In genomic region chr2:25204190-25204838, GRCh38 we compare ENCODE assay signal across 9 cellular contexts. TPM values are rescaled to one million over a fixed set of nuclear protein-coding genes. Genes with fewer than 3 reads are reported as not detected.
DNase-seq lines count a peak whose midpoint lies in the region; ATAC-seq and TF ChIP-seq lines count a peak whose summit lies in the region.
"Had no signal": no experiment of that assay in that cellular context is flagged by ENCODE, and none has a peak within 500 bp of the region (broad histone marks: within the 10 kb centered on the region; RNA-seq: fewer than 3 reads in every experiment).

No MANE protein-coding gene starts in this region.

- H3K4me3 Mint-ChIP-seq in activated T-cell treated with anti-CD3 and anti-CD28 coated beads, Interleukin-2, amount 50 U/mL, for 4 hours: no peak overlapping the region
- peak overlapping the region; percentile 55 for H3K4me3 Mint-ChIP-seq in activated B cell treated with CpG ODN at 0.5 μM for 24 hours

- H3K36me3 Mint-ChIP-seq in activated T-cell treated with anti-CD3 and anti-CD28 coated beads, Interleukin-2, amount 50 U/mL, for 4 hours (ENCODE audit: insufficient read depth): no peaks in the 10 kb centered on the region
- H3K36me3 Mint-ChIP-seq in activated B cell treated with CpG ODN at 0.5 μM for 24 hours (ENCODE audit: low read depth): no peaks in the 10 kb centered on the region

- no peaks in the 10 kb centered on the region for H4K20me1 ChIP-seq in hepatocyte (ENCODE audit: insufficient read depth, poor library complexity, severe bottlenecking)

- no peak overlapping the region for H3K27ac Mint-ChIP-seq in activated B cell treated with CpG ODN at 0.5 μM for 24 hours

- H3K4me2 ChIP-seq in hepatocyte: peak overlapping the region; percentile 56

- H3K36me3 ChIP-seq in hepatocyte (replicated peaks; ENCODE audit: insufficient read depth, low read depth) (no peaks in the 10 kb centered on the region), thymus (ENCODE audit: control insufficient read depth, insufficient read depth) (no peaks in the 10 kb centered on the region)
- H3K36me3 ChIP-seq: adrenal gland had no signal

- WGBS in hepatocyte (ENCODE audit: low lambda C conversion rate, missing lambda C conversion rate): 72% methylated on average over 57 of the region's 59 CpGs
- WGBS in thymus: 68% methylated on average over 59 of the region's 59 CpGs

- no peaks in the 10 kb centered on the region for H3K79me2 ChIP-seq in hepatocyte

- TF ChIP-seq CTCF in activated B cell treated with CpG ODN at 0.5 μM for 24 hours (IDR thresholded peaks at IDR 0.05) (no peak), hepatocyte (IDR thresholded peaks at IDR 0.05; ENCODE audit: poor library complexity) (no peak)

- no peaks in the 10 kb centered on the region for H3K27me3 ChIP-seq in hepatocyte
- H3K27me3 ChIP-seq in thymus (ENCODE audit: control insufficient read depth, insufficient read depth): no peaks in the 10 kb centered on the region
- H3K27me3 ChIP-seq: adrenal gland had no signal

- CTCF ChIA-PET in activated B cell treated with CpG ODN at 0.5 μM for 24 hours (lab: Charles Lee): interaction anchor here (0.9 to 1.3 kb wide), 4 partner anchors 24 to 138 kb away, joined by 3 to 6 read pairs (median 4); no protein-coding TSS in a partner anchor

- no peak overlapping the region for H2AFZ ChIP-seq in hepatocyte

- no peaks in the 10 kb centered on the region for H3K9me3 Mint-ChIP-seq in activated T-cell treated with anti-CD3 and anti-CD28 coated beads, Interleukin-2, amount 50 U/mL, for 4 hours
- no peaks in the 10 kb centered on the region for H3K9me3 Mint-ChIP-seq in activated B cell treated with CpG ODN at 0.5 μM for 24 hours

- H3K4me3 ChIP-seq in hepatocyte (no peak overlapping the region), thymus (ENCODE audit: low read length) (peak overlapping the region; percentile 15)

- no peak for DNase-seq in activated T-cell treated with anti-CD3 and anti-CD28 coated beads, Interleukin-2, amount 50 U/mL, for 4 hours
- DNase-seq in activated T-cell treated with anti-CD3 and anti-CD28 coated beads for 4 hours: no peak
- DNase-seq in activated B cell treated with CpG ODN at 0.5 μM for 24 hours: peak; percentile 68
- DNase-seq in hepatocyte (ENCODE audit: low spot score): no peak
- DNase-seq in AG08396 (ENCODE audit: low spot score): no peak
- no peak for DNase-seq in G401 (ENCODE audit: low spot score)
- DNase-seq: adrenal gland had no signal

- ATAC-seq in activated T-cell treated with anti-CD3 and anti-CD28 coated beads, Interleukin-2, amount 50 U/mL, for 4 hours: peak; percentile 55 to 69
- ATAC-seq in activated B cell treated with CpG ODN at 0.5 μM for 24 hours (ENCODE audit: low read depth) (peak; percentile 90), GM19397 (IDR thresholded peaks at IDR 0.05; ENCODE audit: unreplicated experiment) (no peak)

- H3K27ac ChIP-seq in hepatocyte (no peak overlapping the region), thymus (ENCODE audit: low read depth) (peak overlapping the region; percentile 42)

- no peaks in the 10 kb centered on the region for H3K27me3 Mint-ChIP-seq in activated T-cell treated with anti-CD3 and anti-CD28 coated beads, Interleukin-2, amount 50 U/mL, for 4 hours (ENCODE audit: low read depth)
- no peaks in the 10 kb centered on the region for H3K27me3 Mint-ChIP-seq in activated B cell treated with CpG ODN at 0.5 μM for 24 hours

- H3K4me1 ChIP-seq in hepatocyte (ENCODE audit: insufficient read depth) (no peaks in the 10 kb centered on the region), thymus (ENCODE audit: control insufficient read depth, insufficient read depth, low read length) (peaks cover 16% of the 10 kb centered on the region)
- H3K4me1 ChIP-seq: adrenal gland had no signal

- peaks cover 12% of the 10 kb centered on the region for H3K4me1 Mint-ChIP-seq in activated T-cell treated with anti-CD3 and anti-CD28 coated beads, Interleukin-2, amount 50 U/mL, for 4 hours (ENCODE audit: low read depth)
- H3K4me1 Mint-ChIP-seq in activated B cell treated with CpG ODN at 0.5 μM for 24 hours: peaks cover 44% of the 10 kb centered on the region

- H3K9me2 ChIP-seq in hepatocyte (replicated peaks; ENCODE audit: insufficient read depth): no peaks in the 10 kb centered on the region

- intact Hi-C loops in activated B cell treated with CpG ODN at 0.5 μM for 24 hours (cut with micrococcal nuclease): no loop called here

- H3K9me3 ChIP-seq in hepatocyte (ENCODE audit: low read depth) (no peaks in the 10 kb centered on the region), thymus (ENCODE audit: control insufficient read depth) (no peaks in the 10 kb centered on the region)
- H3K9me3 ChIP-seq: adrenal gland had no signal

- in situ Hi-C loops in G401 (cut with HindIII; ENCODE audit: low sequenced_read_pairs): no loop called here

- POLR2A ChIA-PET in activated B cell treated with CpG ODN at 0.5 μM for 24 hours (lab: Charles Lee): interaction anchor here (0.6 to 1.4 kb wide), 5 partner anchors 12 to 199 kb away, joined by 3 to 4 read pairs (median 3); no protein-coding TSS in a partner anchor

RNA-seq across cellular contexts. Expression of gene POMC, which starts 35.9 kb away (rescaled TPM):
- 1 to 10 TPM; 4.4 to 5.6 (median 5.2) TPM for total RNA-seq in activated T-cell treated with anti-CD3 and anti-CD28 coated beads, Interleukin-2, amount 50 U/mL, for 4 hours
- total RNA-seq in activated B cell treated with CpG ODN at 0.5 μM for 24 hours (3.2 and 4.4 TPM in 2 replicates), hepatocyte (3.5 and 6.0 TPM in 2 replicates)
- polyA plus RNA-seq in hepatocyte (4.4 and 5.6 TPM in 2 replicates), thymus (20.3 TPM)
- not detected in 2 replicates for total RNA-seq in G401 (2014; rRNA removed; shearing (Covaris generic))
